Comparison of ENCODE assay signal across 11 cellular contexts in genomic region chr2:237435844-237436590, GRCh38. TPM values are rescaled to one million over a fixed set of nuclear protein-coding genes. Genes with fewer than 3 reads are reported as not detected.
A peak's percentile ranks its signal among the peaks of the same experiment; 100 is the strongest.
DNase-seq lines count a peak whose midpoint lies in the region; ATAC-seq, FAIRE-seq and TF ChIP-seq lines count a peak whose summit lies in the region.
"Had no signal": no experiment of that assay in that cellular context is flagged by ENCODE, and none has a peak within 500 bp of the region (broad histone marks: within the 10 kb centered on the region; RNA-seq: fewer than 3 reads in every experiment).

No MANE protein-coding gene starts in this region.

- H3K9ac ChIP-seq in stomach smooth muscle (ENCODE audit: low read length in 2 of 2): no peak overlapping the region
- no peak overlapping the region for H3K9ac ChIP-seq in kidney (ENCODE audit: low read length in 2 of 2)

- H3K9me2 ChIP-seq in hepatocyte (replicated peaks; ENCODE audit: insufficient read depth): no peaks in the 10 kb centered on the region

- H3K27ac ChIP-seq in hepatocyte (peak overlapping the region; percentile 59), stomach smooth muscle (ENCODE audit: low read length) (peak overlapping the region; percentile 80), kidney (ENCODE audit: low read depth in 2 of 2, low read length in 2 of 2) (no peak overlapping the region)
- H3K27ac ChIP-seq: SK-N-MC had no signal

- no peak overlapping the region for H3K4me2 ChIP-seq in hepatocyte

- no peak for TF ChIP-seq POLR2A in erythroblast (IDR thresholded peaks at IDR 0.05; ENCODE audit: low read length)

- no peaks in the 10 kb centered on the region; the same call in 1 of the 2 replicates for H3K36me3 Mint-ChIP-seq in HFFc6 (ENCODE audit: low read depth)
- H3K36me3 Mint-ChIP-seq in activated naive CD8-positive, alpha-beta T cell treated with anti-CD3 and anti-CD28 coated beads, Interleukin-2, amount 50 U/mL, for 24 hours (ENCODE audit: low read depth): peaks cover 11% of the 10 kb centered on the region

- H3K4me3 ChIP-seq in hepatocyte: no peak overlapping the region
- peak overlapping the region in 1 of 2 donors; percentile 22 for H3K4me3 ChIP-seq in stomach smooth muscle (ENCODE audit: low read length in 2 of 2)
- no peak overlapping the region for H3K4me3 ChIP-seq in kidney (ENCODE audit: low read length in 2 of 2)

- no peaks in the 10 kb centered on the region; the same call in 1 of the 2 replicates for H3K27me3 Mint-ChIP-seq in HFFc6 (ENCODE audit: insufficient read depth)
- H3K27me3 Mint-ChIP-seq in activated naive CD8-positive, alpha-beta T cell treated with anti-CD3 and anti-CD28 coated beads, Interleukin-2, amount 50 U/mL, for 24 hours: peaks cover 3% of the 10 kb centered on the region
- H3K27me3 Mint-ChIP-seq: activated naive CD4-positive, alpha-beta T cell treated with anti-CD3 and anti-CD28 coated beads, Interleukin-2, amount 10 ng/mL, durations not matched to agents 7 days and 5 days had no signal

- 75% methylated on average over 9 of the region's 10 CpGs for WGBS in hepatocyte (ENCODE audit: low lambda C conversion rate, missing lambda C conversion rate)

- TF ChIP-seq CTCF in HFFc6 (IDR thresholded peaks at IDR 0.05) (peak; percentile 41; the same call in 1 of the 2 replicates), hepatocyte (IDR thresholded peaks at IDR 0.05; ENCODE audit: poor library complexity) (no peak), kidney (IDR thresholded peaks at IDR 0.05; ENCODE audit: borderline replicate concordance, extremely low read depth, insufficient read depth) (no peak)

- H3K4me1 Mint-ChIP-seq in HFFc6 (ENCODE audit: low read depth): peaks cover 83% of the 10 kb centered on the region
- peaks cover 98% of the 10 kb centered on the region for H3K4me1 Mint-ChIP-seq in activated naive CD8-positive, alpha-beta T cell treated with anti-CD3 and anti-CD28 coated beads, Interleukin-2, amount 50 U/mL, for 24 hours

- H3K4me3 Mint-ChIP-seq in HFFc6: peak overlapping the region; percentile 44
- H3K4me3 Mint-ChIP-seq in activated naive CD8-positive, alpha-beta T cell treated with anti-CD3 and anti-CD28 coated beads, Interleukin-2, amount 50 U/mL, for 24 hours: peak overlapping the region; percentile 45
- H3K4me3 Mint-ChIP-seq: activated naive CD4-positive, alpha-beta T cell treated with anti-CD3 and anti-CD28 coated beads, Interleukin-2, amount 10 ng/mL, durations not matched to agents 7 days and 5 days had no signal

- H3K4me1 ChIP-seq in hepatocyte (ENCODE audit: insufficient read depth): peaks cover 14% of the 10 kb centered on the region
- peaks cover 24% of the 10 kb centered on the region for H3K4me1 ChIP-seq in stomach smooth muscle (ENCODE audit: control insufficient read depth, insufficient read depth, low read length)
- H3K4me1 ChIP-seq in kidney (ENCODE audit: control insufficient read depth in 1 of 2, insufficient read depth in 1 of 2, low read depth in 1 of 2, low read length in 2 of 2): no peaks in the 10 kb centered on the region

- ATAC-seq in activated naive CD8-positive, alpha-beta T cell treated with anti-CD3 and anti-CD28 coated beads, Interleukin-2, amount 50 U/mL, for 24 hours: no peak

- no peaks in the 10 kb centered on the region for H4K20me1 ChIP-seq in hepatocyte (ENCODE audit: insufficient read depth, poor library complexity, severe bottlenecking)

- H3K27ac Mint-ChIP-seq in HFFc6: peak overlapping the region; percentile 100
- H3K27ac Mint-ChIP-seq in activated naive CD8-positive, alpha-beta T cell treated with anti-CD3 and anti-CD28 coated beads, Interleukin-2, amount 50 U/mL, for 24 hours: peak overlapping the region; percentile 97

- no peak overlapping the region for H2AFZ ChIP-seq in hepatocyte

- no peaks in the 10 kb centered on the region for H3K79me2 ChIP-seq in hepatocyte

- H3K9me3 ChIP-seq in hepatocyte (ENCODE audit: low read depth) (no peaks in the 10 kb centered on the region), stomach smooth muscle (ENCODE audit: control insufficient read depth in 2 of 2, low read length in 2 of 2) (no peaks in the 10 kb centered on the region), kidney (ENCODE audit: control insufficient read depth in 1 of 2, low read length in 2 of 2) (no peaks in the 10 kb centered on the region)

- H3K36me3 ChIP-seq in hepatocyte (replicated peaks; ENCODE audit: insufficient read depth, low read depth) (no peaks in the 10 kb centered on the region), stomach smooth muscle (ENCODE audit: control insufficient read depth in 2 of 2, insufficient read depth in 2 of 2, low read length in 2 of 2) (no peaks in the 10 kb centered on the region), kidney (ENCODE audit: control insufficient read depth in 1 of 2, insufficient read depth in 2 of 2, low read length in 2 of 2) (no peaks in the 10 kb centered on the region)

- no peak for FAIRE-seq in kidney (lab: Jason Lieb, UNC)
- FAIRE-seq: islet of Langerhans had no signal

- intact Hi-C loops in kidney (cut with DNase I): no loop called here

- peak; percentile 91 for DNase-seq in HFFc6
- no peak for DNase-seq in activated naive CD8-positive, alpha-beta T cell treated with anti-CD3 and anti-CD28 coated beads, Interleukin-2, amount 50 U/mL, for 24 hours
- DNase-seq in hepatocyte (ENCODE audit: low spot score): no peak
- DNase-seq in GDM1 (lab: John Stamatoyannopoulos, UW): no peak
- no peak for DNase-seq in erythroblast (lab: John Stamatoyannopoulos, UW)
- DNase-seq in kidney: no peak
- DNase-seq: activated naive CD4-positive, alpha-beta T cell treated with anti-CD3 and anti-CD28 coated beads, Interleukin-2, amount 10 ng/mL, durations not matched to agents 7 days and 5 days; Kasumi-1 had no signal

- H3K9me3 Mint-ChIP-seq in HFFc6: no peaks in the 10 kb centered on the region
- no peaks in the 10 kb centered on the region for H3K9me3 Mint-ChIP-seq in activated naive CD8-positive, alpha-beta T cell treated with anti-CD3 and anti-CD28 coated beads, Interleukin-2, amount 50 U/mL, for 24 hours

- H3K27me3 ChIP-seq in hepatocyte (no peaks in the 10 kb centered on the region), stomach smooth muscle (ENCODE audit: control insufficient read depth in 1 of 2, insufficient read depth in 2 of 2, low read length in 2 of 2) (no peaks in the 10 kb centered on the region)

RNA-seq across cellular contexts. Expression of gene COL6A3, which starts 22.1 kb away (rescaled TPM):
- total RNA-seq in HFFc6 (2021; fragmentation: NEBNext Ultra II Directional; extraction: Animal tissue kit (Norgen Biotek cat#: 25700)): 100 to 1,000 TPM; 409 to 759 (median 458) TPM
- total RNA-seq in hepatocyte: 158 and 250 TPM in 2 replicates
- polyA plus RNA-seq in hepatocyte: 70.7 and 80.7 TPM in 2 replicates
- total RNA-seq in kidney: 59.5 TPM
- 3.8 TPM for polyA plus RNA-seq in kidney (ENCODE audit: insufficient read depth, low read depth, low replicate concordance)

RNA-seq across cellular contexts. Expression of gene MLPH, which starts 51.0 kb away (rescaled TPM):
- total RNA-seq in HFFc6 (2021; fragmentation: NEBNext Ultra II Directional; extraction: Animal tissue kit (Norgen Biotek cat#: 25700)): 10 to 100 TPM; 32.0 to 44.1 (median 41.0) TPM
- total RNA-seq in hepatocyte (10.0 and 12.3 TPM in 2 replicates), kidney (9.6 TPM)
- polyA plus RNA-seq in hepatocyte (5.6 and 6.7 TPM in 2 replicates), kidney (ENCODE audit: insufficient read depth, low read depth, low replicate concordance) (4.6 TPM)

Comparison
In these comparisons a context has a peak if more than half of its experiments do, and no peak if none do; other contexts are left out.
1. H3K27ac ChIP-seq: peak in hepatocyte (single experiment) and stomach smooth muscle (single experiment); none in kidney (0 of 2).